1 cellular context compared by ENCODE assay signal in genomic region chr6:128520436-128521301, GRCh38.
TF ChIP-seq lines count a peak whose summit lies in the region.

Gene PTPRK, minus strand, starts transcription at chr6:128520599. Its CDS starts 241 bp downstream, at chr6:128520358.

TF ChIP-seq in HepG2, 621 proteins besides CTCF, POLR2A, EP300 and RAD21 (continued from another document and continues in another):
- TF ChIP-seq POLR2AphosphoS5 (IDR thresholded peaks at IDR 0.05; ENCODE audit: low read depth, low read length) (peak; percentile 93), ATF7 (IDR thresholded peaks at IDR 0.05) (no peak), ATF7 (CRISPR knock-in tag; IDR thresholded peaks at IDR 0.05) (peak; percentile 68; the same call in 1 of the 2 replicates), RERE (CRISPR knock-in tag; IDR thresholded peaks at IDR 0.05; ENCODE audit: low read depth) (0 out of 2 replicates have a peak, but pooled peaks have one; percentile 23), HES4 (CRISPR knock-in tag; IDR thresholded peaks at IDR 0.05; ENCODE audit: borderline replicate concordance) (0 out of 2 replicates have a peak, but pooled peaks have one; percentile 8), IKZF5 (CRISPR knock-in tag; IDR thresholded peaks at IDR 0.05) (peak; percentile 69), NFYB (CRISPR knock-in tag; IDR thresholded peaks at IDR 0.05) (no peak), TRAFD1 (CRISPR knock-in tag; IDR thresholded peaks at IDR 0.05; ENCODE audit: borderline replicate concordance) (peak; percentile 31; the same call in 1 of the 2 replicates), MXD4 (CRISPR knock-in tag; IDR thresholded peaks at IDR 0.05) (peak; percentile 68), ZNF839 (CRISPR knock-in tag; IDR thresholded peaks at IDR 0.05; ENCODE audit: borderline replicate concordance) (no peak), RCOR2 (CRISPR knock-in tag; IDR thresholded peaks at IDR 0.05) (no peak), SP140L (CRISPR knock-in tag; IDR thresholded peaks at IDR 0.05; ENCODE audit: borderline replicate concordance) (0 out of 2 replicates have a peak, but pooled peaks have one; percentile 17), PLSCR1 (CRISPR knock-in tag; IDR thresholded peaks at IDR 0.05; ENCODE audit: borderline replicate concordance) (no peak), ZNF619 (CRISPR knock-in tag; IDR thresholded peaks at IDR 0.05) (no peak), ZNF512B (CRISPR knock-in tag; IDR thresholded peaks at IDR 0.05; ENCODE audit: borderline replicate concordance) (no peak), MATR3 (CRISPR knock-in tag; IDR thresholded peaks at IDR 0.05) (no peak), ZNF382 (CRISPR knock-in tag; IDR thresholded peaks at IDR 0.05; ENCODE audit: borderline replicate concordance) (no peak), NCOA5 (CRISPR knock-in tag; IDR thresholded peaks at IDR 0.05) (no peak), U2AF2 (IDR thresholded peaks at IDR 0.05; ENCODE audit: low read depth, low read length) (no peak), RARG (CRISPR knock-in tag; IDR thresholded peaks at IDR 0.05; ENCODE audit: low read depth) (peak; percentile 84; the same call in 1 of the 2 replicates), HDAC1 (CRISPR knock-in tag; IDR thresholded peaks at IDR 0.05) (peak; percentile 87), HOXD1 (CRISPR knock-in tag; IDR thresholded peaks at IDR 0.05) (no peak; the same call in 1 of the 2 replicates), CCAR2 (optimal IDR thresholded peaks at IDR 0.05; ENCODE audit: low read depth, low read length) (peak; percentile 43), ZFP62 (CRISPR knock-in tag; IDR thresholded peaks at IDR 0.05) (no peak), ZNF749 (CRISPR knock-in tag; IDR thresholded peaks at IDR 0.05; ENCODE audit: borderline replicate concordance) (0 out of 2 replicates have a peak, but pooled peaks have one; percentile 70), ZBTB3 (CRISPR knock-in tag; IDR thresholded peaks at IDR 0.05; ENCODE audit: borderline replicate concordance, low read depth) (no peak), RNF219 (CRISPR knock-in tag; IDR thresholded peaks at IDR 0.05) (peak; percentile 3; the same call in 1 of the 2 replicates), MEF2D (CRISPR knock-in tag; IDR thresholded peaks at IDR 0.05) (peak; percentile 36; the same call in 1 of the 2 replicates), ZNF766 (CRISPR knock-in tag; IDR thresholded peaks at IDR 0.05; ENCODE audit: borderline replicate concordance) (peak; percentile 27; the same call in 1 of the 2 replicates), ARNTL (CRISPR knock-in tag; IDR thresholded peaks at IDR 0.05) (no peak), SMARCC2 (IDR thresholded peaks at IDR 0.05) (no peak), ZNF101 (CRISPR knock-in tag; IDR thresholded peaks at IDR 0.05; ENCODE audit: borderline replicate concordance, low read depth) (no peak), CBX2 (IDR thresholded peaks at IDR 0.05; ENCODE audit: low read depth, low read length) (no peak), CBX2 (CRISPR knock-in tag; IDR thresholded peaks at IDR 0.05; ENCODE audit: low read depth) (no peak), CBFB (CRISPR knock-in tag; IDR thresholded peaks at IDR 0.05) (no peak), ZFX (CRISPR knock-in tag; IDR thresholded peaks at IDR 0.05; ENCODE audit: low read depth) (peak; percentile 78), SRF (IDR thresholded peaks at IDR 0.05; ENCODE audit: low read depth, low read length) (no peak), SMARCE1 (IDR thresholded peaks at IDR 0.05; ENCODE audit: borderline replicate concordance) (no peak), ZNF225 (CRISPR knock-in tag; IDR thresholded peaks at IDR 0.05) (no peak), ZNF510 (CRISPR knock-in tag; IDR thresholded peaks at IDR 0.05; ENCODE audit: low read depth) (peak; percentile 78; the same call in 1 of the 2 replicates), E2F2 (CRISPR knock-in tag; IDR thresholded peaks at IDR 0.05; ENCODE audit: borderline replicate concordance) (no peak; the same call in 1 of the 2 replicates), PREB (CRISPR knock-in tag; IDR thresholded peaks at IDR 0.05) (no peak), SMAD3 (CRISPR knock-in tag; IDR thresholded peaks at IDR 0.05) (peak; percentile 60), UBTF (CRISPR knock-in tag; IDR thresholded peaks at IDR 0.05) (peak; percentile 69), ZFYVE20 (CRISPR knock-in tag; IDR thresholded peaks at IDR 0.05; ENCODE audit: borderline replicate concordance, low read depth) (0 out of 2 replicates have a peak, but pooled peaks have one; percentile 77), CC2D1A (CRISPR knock-in tag; IDR thresholded peaks at IDR 0.05) (no peak), ZNF790 (CRISPR knock-in tag; IDR thresholded peaks at IDR 0.05; ENCODE audit: borderline replicate concordance) (no peak; the same call in 1 of the 2 replicates)
